Comparison of ENCODE assay signal across 17 cellular contexts in the genomic region with DNA sequence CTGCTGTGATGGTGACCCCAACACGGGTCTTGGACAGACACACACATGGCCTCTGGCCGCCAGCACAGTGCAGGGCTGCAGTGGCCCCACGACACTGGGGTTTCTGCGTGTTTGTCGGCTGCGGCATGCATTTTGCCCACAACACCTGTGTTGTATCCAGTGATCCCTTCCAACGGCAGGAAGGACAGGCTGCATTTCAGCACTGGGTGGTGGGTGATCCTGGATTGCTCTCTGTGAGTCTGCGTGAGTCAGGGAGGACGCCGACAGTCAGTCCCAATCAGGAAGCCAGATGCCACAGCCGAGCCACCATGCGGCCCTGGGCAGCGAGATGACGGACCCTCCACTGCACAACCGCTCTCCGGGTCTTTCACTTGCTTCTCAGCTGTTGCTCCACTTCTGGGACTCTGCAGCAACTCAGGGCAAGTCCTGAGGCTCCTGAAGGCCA. TPM values are rescaled to one million over a fixed set of nuclear protein-coding genes. Genes with fewer than 3 reads are reported as not detected.
"Had no signal": no experiment of that assay in that cellular context is flagged by ENCODE, and none has a peak within 500 bp of the region (broad histone marks: within the 10 kb centered on the region; RNA-seq: fewer than 3 reads in every experiment).

No MANE protein-coding gene starts in this region.

- H3K27ac Mint-ChIP-seq: T-cell had no signal

- DNase-seq: activated CD4-positive, alpha-beta T cell treated with anti-CD3 and anti-CD28 coated beads for 48 hours; activated naive CD4-positive, alpha-beta T cell treated with Interleukin-2 at 50 U/mL for 16 hours; hippocampal formation; kidney glomerular epithelial cell; stimulated activated CD4-positive, alpha-beta T cell treated with anti-CD3 and anti-CD28 coated beads, Interleukin-4, amount 100 ng/mL, for 24 hours; stimulated activated naive CD4-positive, alpha-beta T cell; T-cell; T1000; uterus had no signal

- H3K4me3 ChIP-seq: pancreas, SK-N-MC, skin epidermis, tibial artery, uterus had no signal

- H3K27me3 ChIP-seq: pancreas, uterus had no signal

- H3K36me3 Mint-ChIP-seq: T-cell had no signal

- H3K4me1 ChIP-seq: pancreas, tibial artery, uterus had no signal

- H3K36me3 ChIP-seq: pancreas, tibial artery, uterus had no signal

- H3K9me3 Mint-ChIP-seq: T-cell had no signal

- H3K4me3 Mint-ChIP-seq: T-cell had no signal

- H3K27ac ChIP-seq: pancreas, SK-N-MC, skin epidermis, tibial artery, uterus had no signal

- H3K9me3 ChIP-seq: pancreas, tibial artery, uterus had no signal

RNA-seq across cellular contexts. Expression of gene LRTM2, which starts 20.6 kb away (rescaled TPM):
- total RNA-seq: lower leg skin, pancreas, renal cortical epithelial cell, subcutaneous adipose tissue, T-cell, uterus had no signal
- polyA plus RNA-seq: esophagus, pancreas had no signal
